Comparison of ENCODE assay signal across 26 cellular contexts in the genomic region with DNA sequence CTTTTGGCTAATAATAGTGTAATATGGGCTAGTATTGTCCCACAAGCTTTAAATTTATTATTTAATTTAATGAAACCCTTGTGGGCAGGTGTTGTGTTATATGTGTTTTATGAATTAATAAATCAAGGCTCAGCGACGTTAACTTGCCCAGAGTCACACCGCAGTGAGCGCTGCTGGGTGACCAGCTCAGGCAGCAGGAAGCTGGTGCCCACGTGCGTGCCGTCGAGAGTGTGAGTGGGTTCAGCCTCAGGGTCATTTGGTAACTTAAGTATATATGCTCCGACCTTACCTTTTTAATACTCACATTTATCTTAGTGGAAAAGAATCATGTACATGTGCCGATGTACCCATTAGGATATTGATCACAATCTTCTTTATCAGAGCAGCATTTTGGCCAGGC.
DNase-seq lines count a peak whose midpoint lies in the region; ATAC-seq and TF ChIP-seq lines count a peak whose summit lies in the region.
"Had no signal": no experiment of that assay in that cellular context is flagged by ENCODE, and none has a peak within 500 bp of the region (broad histone marks: within the 10 kb centered on the region; RNA-seq: fewer than 3 reads in every experiment).

No MANE protein-coding gene starts in this region.

- peak overlapping the region; percentile 94 for H4K91ac ChIP-seq in IMR-90 (ENCODE audit: insufficient read depth, low read depth, low read length)

- H4K5ac ChIP-seq in IMR-90 (ENCODE audit: low read depth, low read length), result peak overlapping the region; percentile 86

- TF ChIP-seq CTCF in IMR-90 (conservative IDR thresholded peaks at IDR 0.05; ENCODE audit: low read depth, low read length) (no peak), lower lobe of right lung (IDR thresholded peaks at IDR 0.05) (no peak)

- in situ Hi-C loops in IMR-90 (cut with MboI; ENCODE audit: low sequenced_read_pairs), result no loop called here

- peak overlapping the region; percentile 89 for H3K18ac ChIP-seq in IMR-90 (ENCODE audit: low read depth, low read length)

- peaks cover 56% of the 10 kb centered on the region for H3K9me1 ChIP-seq in IMR-90 (ENCODE audit: insufficient read depth, low read length)

- H3K4me3 Mint-ChIP-seq in activated CD8-positive, alpha-beta memory T cell treated with anti-CD3 and anti-CD28 coated beads, Interleukin-2, amount 10 ng/mL, durations not matched to agents 7 days and 5 days, result no peak overlapping the region
- H3K4me3 Mint-ChIP-seq in activated naive CD8-positive, alpha-beta T cell treated with anti-CD3 and anti-CD28 coated beads, Interleukin-2, amount 50 U/mL, for 24 hours, result no peak overlapping the region
- H3K4me3 Mint-ChIP-seq: CD4-positive, alpha-beta T cell; GM23338 had no signal

- no peaks in the 10 kb centered on the region for H4K20me1 ChIP-seq in IMR-90 (ENCODE audit: insufficient read depth, low read length)

- dilution Hi-C loops in IMR-90 (cut with HindIII; ENCODE audit: low sequenced_read_pairs, unreplicated experiment), result no loop called here

- H2BK15ac ChIP-seq in IMR-90 (ENCODE audit: low read depth, low read length), result peak overlapping the region; percentile 98

- H3K9me3 Mint-ChIP-seq in activated CD8-positive, alpha-beta memory T cell treated with anti-CD3 and anti-CD28 coated beads, Interleukin-2, amount 10 ng/mL, durations not matched to agents 7 days and 5 days (ENCODE audit: low read depth), result no peaks in the 10 kb centered on the region
- H3K9me3 Mint-ChIP-seq in activated naive CD8-positive, alpha-beta T cell treated with anti-CD3 and anti-CD28 coated beads, Interleukin-2, amount 50 U/mL, for 24 hours, result no peaks in the 10 kb centered on the region
- H3K9me3 Mint-ChIP-seq: CD4-positive, alpha-beta T cell; GM23338; IgD-negative memory B cell had no signal

- peak overlapping the region; percentile 88 for H2AK9ac ChIP-seq in IMR-90 (replicated peaks; ENCODE audit: low read depth, low read length, poor library complexity)

- BruUV-seq in IMR-90 (replicated peaks; lab: Mats Ljungman, UMichigan), result no TSS peak

- peak overlapping the region; percentile 100 for H2AK5ac ChIP-seq in IMR-90 (ENCODE audit: low read depth, low read length)

- no peak for TF ChIP-seq RAD21 in IMR-90 (IDR thresholded peaks at IDR 0.05; ENCODE audit: low read length)

- H2BK120ac ChIP-seq in IMR-90 (ENCODE audit: low read depth, low read length), result peak overlapping the region; percentile 100

- H3K4me3 ChIP-seq in IMR-90 (ENCODE audit: insufficient read depth, low read depth, low read length), result no peak overlapping the region
- no peak overlapping the region for H3K4me3 ChIP-seq in lower lobe of right lung
- H3K4me3 ChIP-seq: BLaER1, GM12878, GM23338, HAP-1, SJSA1 had no signal

- H3K27ac Mint-ChIP-seq in activated CD8-positive, alpha-beta memory T cell treated with anti-CD3 and anti-CD28 coated beads, Interleukin-2, amount 10 ng/mL, durations not matched to agents 7 days and 5 days, result peak overlapping the region; percentile 99
- H3K27ac Mint-ChIP-seq in activated naive CD8-positive, alpha-beta T cell treated with anti-CD3 and anti-CD28 coated beads, Interleukin-2, amount 50 U/mL, for 24 hours, result peak overlapping the region; percentile 34
- H3K27ac Mint-ChIP-seq: CD4-positive, alpha-beta T cell; GM23338; IgD-negative memory B cell had no signal

- H3K4ac ChIP-seq in IMR-90 (ENCODE audit: low read depth, low read length), result peak overlapping the region; percentile 94

- H2AFZ ChIP-seq in IMR-90 (replicated peaks; ENCODE audit: low read length, poor library complexity), result peak overlapping the region; percentile 64
- H2AFZ ChIP-seq: GM23338 had no signal

- peak overlapping the region; percentile 82 for H3K14ac ChIP-seq in IMR-90 (replicated peaks; ENCODE audit: low read depth, low read length)

- H3K4me1 ChIP-seq in IMR-90 (ENCODE audit: control insufficient read depth, insufficient read depth, low read length) (peaks cover 44% of the 10 kb centered on the region), lower lobe of right lung (peaks cover 5% of the 10 kb centered on the region)
- H3K4me1 ChIP-seq: HAP-1 had no signal

- ATAC-seq in activated CD8-positive, alpha-beta memory T cell treated with anti-CD3 and anti-CD28 coated beads, Interleukin-2, amount 10 ng/mL, durations not matched to agents 7 days and 5 days, result no peak
- no peak for ATAC-seq in IMR-90 (ENCODE audit: low read depth)
- ATAC-seq in activated naive CD8-positive, alpha-beta T cell treated with anti-CD3 and anti-CD28 coated beads, Interleukin-2, amount 50 U/mL, for 24 hours, result no peak
- ATAC-seq in lower lobe of right lung, result no peak
- ATAC-seq: GM12878, GM23338, Panc1, Right ventricle myocardium inferior had no signal

- no peaks in the 10 kb centered on the region for H3K27me3 Mint-ChIP-seq in activated CD8-positive, alpha-beta memory T cell treated with anti-CD3 and anti-CD28 coated beads, Interleukin-2, amount 10 ng/mL, durations not matched to agents 7 days and 5 days
- no peaks in the 10 kb centered on the region for H3K27me3 Mint-ChIP-seq in activated naive CD8-positive, alpha-beta T cell treated with anti-CD3 and anti-CD28 coated beads, Interleukin-2, amount 50 U/mL, for 24 hours
- H3K27me3 Mint-ChIP-seq: CD4-positive, alpha-beta T cell; IgD-negative memory B cell had no signal

- peak overlapping the region; percentile 30; the same call in 1 of the 2 replicates for H3K23ac ChIP-seq in IMR-90 (ENCODE audit: low read depth, low read length)

- no peak for TF ChIP-seq POLR2A in IMR-90 (IDR thresholded peaks at IDR 0.05; ENCODE audit: low read depth, low read length)

- peaks cover 27 to 64% of the 10 kb centered on the region in 2 experiments for H3K79me1 ChIP-seq in IMR-90 (ENCODE audit: low read depth in 1 of 2, low read length in 2 of 2)

- 100% methylated on average over 6 of the region's 10 CpGs; no CpG with 5 or more reads in 1 of the 2 experiments for WGBS in IMR-90 (ENCODE audit: extremely low coverage in 2 of 2, insufficient read length in 1 of 2), 2 experiments

- H2BK5ac ChIP-seq in IMR-90 (ENCODE audit: low read depth, low read length, poor library complexity, severe bottlenecking), result peak overlapping the region; percentile 100

- H4K8ac ChIP-seq in IMR-90 (ENCODE audit: low read depth in 2 of 2, low read length in 2 of 2), result peak overlapping the region; percentile 88 to 99

- H3K4me2 ChIP-seq in IMR-90 (ENCODE audit: low read depth, low read length), result no peak overlapping the region
- H3K4me2 ChIP-seq: BLaER1, GM23338 had no signal

- CTCF ChIA-PET in activated CD8-positive, alpha-beta memory T cell treated with anti-CD3 and anti-CD28 coated beads, Interleukin-2, amount 10 ng/mL, durations not matched to agents 7 days and 5 days (lab: Charles Lee), result interaction anchor here (0.9 to 3.9 kb wide), 4 partner anchors 12 to 35 kb away, joined by 3 to 20 read pairs (median 3); no protein-coding TSS in a partner anchor
- CTCF ChIA-PET in IMR-90 (lab: Yijun Ruan, JAX), result no interaction called here

- H3K9ac ChIP-seq in IMR-90 (ENCODE audit: low read depth, low read length), result no peak overlapping the region; the same call in 1 of the 2 replicates
- H3K9ac ChIP-seq: BLaER1 had no signal

- H3K36me3 ChIP-seq in IMR-90 (ENCODE audit: control insufficient read depth, insufficient read depth, low read length), result peaks cover 5% of the 10 kb centered on the region; the same call in 1 of the 2 replicates
- H3K36me3 ChIP-seq in lower lobe of right lung, result peaks cover 17% of the 10 kb centered on the region
- H3K36me3 ChIP-seq: HAP-1 had no signal

- intact Hi-C loops in IMR-90 (cut with micrococcal nuclease), result loop anchor here (10.0 kb wide), 1 partner anchor 379 kb away; a partner anchor contains a TSS
- intact Hi-C loops in posterior vena cava (cut with DNase I), result no loop called here
- intact Hi-C loops in lower lobe of right lung (cut with DNase I), result no loop called here

- H2BK20ac ChIP-seq in IMR-90 (ENCODE audit: low read depth, low read length), result peak overlapping the region; percentile 99

- POLR2A ChIA-PET in IMR-90 (lab: Charles Lee; ENCODE audit: unreplicated experiment), result no interaction called here

- no peaks in the 10 kb centered on the region for H3K27me3 ChIP-seq in IMR-90 (ENCODE audit: control insufficient read depth, insufficient read depth, low read length)
- no peaks in the 10 kb centered on the region for H3K27me3 ChIP-seq in lower lobe of right lung (ENCODE audit: low read depth)
- H3K27me3 ChIP-seq: BLaER1, SJSA1 had no signal

- peaks cover 76% of the 10 kb centered on the region for H3K36me3 Mint-ChIP-seq in activated CD8-positive, alpha-beta memory T cell treated with anti-CD3 and anti-CD28 coated beads, Interleukin-2, amount 10 ng/mL, durations not matched to agents 7 days and 5 days
- peaks cover 33% of the 10 kb centered on the region for H3K36me3 Mint-ChIP-seq in activated naive CD8-positive, alpha-beta T cell treated with anti-CD3 and anti-CD28 coated beads, Interleukin-2, amount 50 U/mL, for 24 hours (ENCODE audit: low read depth)

- H3K4me1 Mint-ChIP-seq in activated CD8-positive, alpha-beta memory T cell treated with anti-CD3 and anti-CD28 coated beads, Interleukin-2, amount 10 ng/mL, durations not matched to agents 7 days and 5 days, result peaks cover 90% of the 10 kb centered on the region
- H3K4me1 Mint-ChIP-seq in activated naive CD8-positive, alpha-beta T cell treated with anti-CD3 and anti-CD28 coated beads, Interleukin-2, amount 50 U/mL, for 24 hours, result peaks cover 56% of the 10 kb centered on the region

- H3K9me3 ChIP-seq in IMR-90 (ENCODE audit: control insufficient read depth, insufficient read depth, low read length), result no peaks in the 10 kb centered on the region
- no peaks in the 10 kb centered on the region for H3K9me3 ChIP-seq in lower lobe of right lung
- H3K9me3 ChIP-seq: BLaER1, HAP-1, SJSA1 had no signal

- H3K56ac ChIP-seq in IMR-90 (ENCODE audit: extremely low read depth, insufficient read depth, low read length), result peak overlapping the region; percentile 82

- DNase-seq in activated CD8-positive, alpha-beta memory T cell treated with anti-CD3 and anti-CD28 coated beads, Interleukin-2, amount 10 ng/mL, durations not matched to agents 7 days and 5 days, result no peak
- DNase-seq in activated CD8-positive, alpha-beta memory T cell treated with anti-CD3 and anti-CD28 coated beads, Interleukin-2, amount 50 U/mL, for 4 hours, result no peak
- DNase-seq in IMR-90 (no peak), posterior vena cava (ENCODE audit: low spot score) (peak; percentile 34), EL (no peak), mucosa of gallbladder (ENCODE audit: low spot score) (no peak), lower lobe of right lung (no peak)
- no peak for DNase-seq in activated naive CD8-positive, alpha-beta T cell treated with anti-CD3 and anti-CD28 coated beads, Interleukin-2, amount 50 U/mL, for 24 hours
- DNase-seq: ACHN; CD4-positive, alpha-beta T cell; COR-L47; DMS79; NCI-H1105; NCI-H146; NCI-H2029; NCI-H510A treated with DMSO at 0.1 percent for 48 hours; NCI-H774; NK-92 treated with Interleukin-12 subunit alpha and Interleukin-12 subunit beta, amount 100 ng/mL, for 24 hours had no signal

- H3K27ac ChIP-seq in IMR-90 (ENCODE audit: insufficient read depth, low read length), result peak overlapping the region; percentile 84
- H3K27ac ChIP-seq in lower lobe of right lung, result no peak overlapping the region
- H3K27ac ChIP-seq: BLaER1 had no signal

TF ChIP-seq in IMR-90, 13 proteins besides CTCF, POLR2A, EP300 and RAD21 (continues in another document):
- TF ChIP-seq CEBPB (IDR thresholded peaks at IDR 0.05; ENCODE audit: low read depth, low read length) (no peak), BHLHE40 (IDR thresholded peaks at IDR 0.05; ENCODE audit: low read depth, low read length) (no peak), RFX5 (IDR thresholded peaks at IDR 0.05; ENCODE audit: low read depth, low read length) (no peak)
